ENCODE assay signal across 20 cellular contexts in the genomic region with DNA sequence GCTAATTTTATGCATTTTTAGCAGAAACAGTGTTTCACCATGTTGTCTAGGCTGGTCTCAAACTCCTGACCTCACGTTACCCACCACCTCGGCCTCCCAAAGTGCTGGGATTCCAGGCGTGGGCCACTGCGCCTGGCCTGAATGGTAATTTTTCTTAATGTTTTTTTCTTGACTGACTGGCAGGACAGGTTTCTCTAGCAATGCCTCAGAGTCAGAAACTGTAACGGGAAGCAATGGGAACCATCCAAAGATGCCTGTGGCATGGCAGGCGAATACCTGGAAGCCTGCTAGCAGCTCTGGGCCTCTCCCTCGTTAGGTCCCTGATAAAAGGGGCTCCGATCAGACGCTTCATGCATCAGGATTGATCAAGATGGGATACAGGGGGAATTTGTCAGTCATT.
"Had no signal": no experiment of that assay in that cellular context is flagged by ENCODE, and none has a peak within 500 bp of the region (broad histone marks: within the 10 kb centered on the region; RNA-seq: fewer than 3 reads in every experiment).

No MANE protein-coding gene starts in this region.

- ATAC-seq: activated T-helper 17 cell treated with anti-CD3 and anti-CD28 coated beads, Interleukin-2, amount 50 U/mL, for 72 hours; left lung; mucosa of descending colon; naive thymus-derived CD4-positive, alpha-beta T cell had no signal

- H3K36me3 ChIP-seq: left lung, thyroid gland had no signal

- H3K4me1 ChIP-seq: left lung, thyroid gland had no signal

- H3K36me3 Mint-ChIP-seq: activated naive CD8-positive, alpha-beta T cell treated with anti-CD3 and anti-CD28 coated beads, Interleukin-2, amount 10 ng/mL, durations not matched to agents 7 days and 5 days; naive thymus-derived CD4-positive, alpha-beta T cell had no signal

- DNase-seq: activated B cell treated with CpG ODN at 0.5 μM for 24 hours; activated CD4-positive, alpha-beta memory T cell treated with anti-CD3 and anti-CD28 coated beads, Interleukin-2, amount 10 ng/mL, durations not matched to agents 7 days and 5 days; activated CD4-positive, alpha-beta T cell treated with anti-CD3 and anti-CD28 coated beads for 4 hours; activated naive CD4-positive, alpha-beta T cell; activated naive CD8-positive, alpha-beta T cell treated with anti-CD3 and anti-CD28 coated beads, Interleukin-2, amount 10 ng/mL, durations not matched to agents 7 days and 5 days; activated T-cell treated with anti-CD3 and anti-CD28 coated beads, Interleukin-2, amount 50 U/mL, for 1 hour; amygdala; dermis blood vessel endothelial cell; effector memory CD4-positive, alpha-beta T cell; foreskin fibroblast; mucosa of descending colon; naive thymus-derived CD4-positive, alpha-beta T cell; stimulated activated CD4-positive, alpha-beta T cell treated with anti-CD3 and anti-CD28 coated beads, Interleukin-2, amount 100 ng/mL, for 24 hours; stimulated activated naive CD4-positive, alpha-beta T cell treated with Interleukin-2 at 50 U/mL for 16 hours; thyroid gland had no signal

- H3K9me3 ChIP-seq: left lung, mucosa of descending colon, thyroid gland had no signal

- H3K4me3 ChIP-seq: left lung, mucosa of descending colon, thyroid gland had no signal

- H3K27me3 ChIP-seq: left lung, thyroid gland had no signal

- H3K4me3 Mint-ChIP-seq: activated B cell treated with CpG ODN at 0.5 μM for 24 hours; activated CD4-positive, alpha-beta memory T cell treated with anti-CD3 and anti-CD28 coated beads, Interleukin-2, amount 10 ng/mL, durations not matched to agents 7 days and 5 days; activated naive CD8-positive, alpha-beta T cell treated with anti-CD3 and anti-CD28 coated beads, Interleukin-2, amount 10 ng/mL, durations not matched to agents 7 days and 5 days; activated T-helper 17 cell treated with anti-CD3 and anti-CD28 coated beads, Interleukin-2, amount 50 U/mL, for 72 hours; naive thymus-derived CD4-positive, alpha-beta T cell; T-helper 2 cell treated with Interferon-gamma antibody and Interleukin-4, amounts not matched to agents 5 μg/mL and 100 μg/mL, for 36 hours had no signal

- H3K4me1 Mint-ChIP-seq: activated B cell treated with CpG ODN at 0.5 μM for 24 hours; activated CD4-positive, alpha-beta memory T cell treated with anti-CD3 and anti-CD28 coated beads, Interleukin-2, amount 10 ng/mL, durations not matched to agents 7 days and 5 days; activated naive CD8-positive, alpha-beta T cell treated with anti-CD3 and anti-CD28 coated beads, Interleukin-2, amount 10 ng/mL, durations not matched to agents 7 days and 5 days; activated T-helper 17 cell treated with anti-CD3 and anti-CD28 coated beads, Interleukin-2, amount 50 U/mL, for 72 hours; naive thymus-derived CD4-positive, alpha-beta T cell had no signal

- H3K27me3 Mint-ChIP-seq: activated B cell treated with CpG ODN at 0.5 μM for 24 hours; activated CD4-positive, alpha-beta memory T cell treated with anti-CD3 and anti-CD28 coated beads, Interleukin-2, amount 10 ng/mL, durations not matched to agents 7 days and 5 days; activated naive CD8-positive, alpha-beta T cell treated with anti-CD3 and anti-CD28 coated beads, Interleukin-2, amount 10 ng/mL, durations not matched to agents 7 days and 5 days; activated T-helper 17 cell treated with anti-CD3 and anti-CD28 coated beads, Interleukin-2, amount 50 U/mL, for 72 hours; naive thymus-derived CD4-positive, alpha-beta T cell had no signal

- H3K27ac ChIP-seq: left lung, thyroid gland had no signal

- H3K27ac Mint-ChIP-seq: activated B cell treated with CpG ODN at 0.5 μM for 24 hours; activated CD4-positive, alpha-beta memory T cell treated with anti-CD3 and anti-CD28 coated beads, Interleukin-2, amount 10 ng/mL, durations not matched to agents 7 days and 5 days; activated naive CD8-positive, alpha-beta T cell treated with anti-CD3 and anti-CD28 coated beads, Interleukin-2, amount 10 ng/mL, durations not matched to agents 7 days and 5 days; activated T-helper 17 cell treated with anti-CD3 and anti-CD28 coated beads, Interleukin-2, amount 50 U/mL, for 72 hours; naive thymus-derived CD4-positive, alpha-beta T cell; T-helper 2 cell treated with Interferon-gamma antibody and Interleukin-4, amounts not matched to agents 5 μg/mL and 100 μg/mL, for 36 hours had no signal

- H3K9me3 Mint-ChIP-seq: activated naive CD8-positive, alpha-beta T cell treated with anti-CD3 and anti-CD28 coated beads, Interleukin-2, amount 10 ng/mL, durations not matched to agents 7 days and 5 days; activated T-helper 17 cell treated with anti-CD3 and anti-CD28 coated beads, Interleukin-2, amount 50 U/mL, for 72 hours; T-helper 2 cell treated with Interferon-gamma antibody and Interleukin-4, amounts not matched to agents 5 μg/mL and 100 μg/mL, for 36 hours had no signal

- FAIRE-seq: endothelial cell of umbilical vein, TTC549 had no signal
